9 cellular contexts compared by ENCODE assay signal in the genomic region with DNA sequence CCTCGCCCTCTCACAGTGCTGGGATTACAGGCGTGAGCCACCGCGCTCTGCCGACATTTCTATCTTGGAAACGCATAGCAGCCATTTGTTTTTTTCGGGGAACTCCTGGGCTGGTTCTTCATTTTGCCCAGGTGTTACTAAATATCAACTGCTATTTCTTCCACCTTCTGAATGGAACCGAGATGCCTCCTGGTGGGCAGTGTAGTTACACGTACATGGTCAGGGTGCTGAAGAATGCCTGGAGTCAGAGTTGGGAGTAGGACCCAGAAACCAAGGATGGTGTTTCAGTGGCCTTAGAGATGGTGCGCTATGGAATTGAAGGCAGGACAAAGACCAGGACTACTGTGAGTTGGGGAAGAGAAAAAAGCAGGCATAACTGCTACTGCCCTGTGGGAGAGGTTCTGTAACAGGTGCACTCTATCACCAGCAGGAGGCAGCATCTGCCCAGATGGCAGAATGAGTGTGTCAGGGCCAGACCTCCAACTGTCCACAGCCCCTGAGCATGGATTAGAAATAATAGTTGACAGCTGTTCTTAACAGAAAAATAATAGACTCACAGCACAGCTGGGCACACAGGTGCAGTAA.
DNase-seq lines count a peak whose midpoint lies in the region; ATAC-seq and TF ChIP-seq lines count a peak whose summit lies in the region.
"Had no signal": no experiment of that assay in that cellular context is flagged by ENCODE, and none has a peak within 500 bp of the region (broad histone marks: within the 10 kb centered on the region; RNA-seq: fewer than 3 reads in every experiment).

No MANE protein-coding gene starts in this region.

- no peak overlapping the region for H3K27ac ChIP-seq in coronary artery
- H3K27ac ChIP-seq: upper lobe of left lung had no signal

- H3K27me3 Mint-ChIP-seq in activated T-cell treated with anti-CD3 and anti-CD28 coated beads, Interleukin-2, amount 50 U/mL, for 72 hours (ENCODE audit: low read depth): no peaks in the 10 kb centered on the region
- H3K27me3 Mint-ChIP-seq in immature natural killer cell (ENCODE audit: low read depth in 3 of 3): peaks cover 0 to 5% (median 5%) of the 10 kb centered on the region in 3 donors
- no peaks in the 10 kb centered on the region for H3K27me3 Mint-ChIP-seq in type B pancreatic cell

- no peaks in the 10 kb centered on the region for H3K36me3 Mint-ChIP-seq in activated T-cell treated with anti-CD3 and anti-CD28 coated beads, Interleukin-2, amount 50 U/mL, for 72 hours (ENCODE audit: insufficient read depth in 2 of 2)
- no peaks in the 10 kb centered on the region for H3K36me3 Mint-ChIP-seq in immature natural killer cell
- no peaks in the 10 kb centered on the region for H3K36me3 Mint-ChIP-seq in type B pancreatic cell

- H3K4me3 ChIP-seq in coronary artery: no peak overlapping the region
- H3K4me3 ChIP-seq: upper lobe of left lung had no signal

- TF ChIP-seq CTCF in type B pancreatic cell (conservative IDR thresholded peaks at IDR 0.05) (peak; percentile 66), coronary artery (IDR thresholded peaks at IDR 0.05) (no peak)

- DNase-seq in ELR (ENCODE audit: low read depth): peak; percentile 7
- peak; percentile 3 for DNase-seq in NCI-H1694 (lab: John Stamatoyannopoulos, UW)
- DNase-seq in activated T-cell treated with anti-CD3 and anti-CD28 coated beads, Interleukin-2, amount 50 U/mL, for 72 hours: peak; percentile 40 to 47
- peak in 2 of 3 donors; percentile 3 to 11 for DNase-seq in immature natural killer cell
- DNase-seq in type B pancreatic cell (ENCODE audit: extremely low spot score, unreplicated experiment): no peak
- no peak for DNase-seq in NCI-H2196 treated with DMSO at 0.1 percent for 48 hours (lab: John Stamatoyannopoulos, UW; ENCODE audit: unreplicated experiment)
- no peak for DNase-seq in coronary artery (ENCODE audit: low spot score)
- DNase-seq: upper lobe of left lung had no signal

- no peaks in the 10 kb centered on the region for H3K9me3 Mint-ChIP-seq in activated T-cell treated with anti-CD3 and anti-CD28 coated beads, Interleukin-2, amount 50 U/mL, for 72 hours
- H3K9me3 Mint-ChIP-seq in immature natural killer cell (peaks cover 0 to 2% (median 0%) of the 10 kb centered on the region in 6 donors), type B pancreatic cell (no peaks in the 10 kb centered on the region)

- H3K4me3 Mint-ChIP-seq in activated T-cell treated with anti-CD3 and anti-CD28 coated beads, Interleukin-2, amount 50 U/mL, for 72 hours: no peak overlapping the region
- no peak overlapping the region for H3K4me3 Mint-ChIP-seq in immature natural killer cell
- no peak overlapping the region for H3K4me3 Mint-ChIP-seq in type B pancreatic cell

- peaks cover 6% of the 10 kb centered on the region for H3K4me1 Mint-ChIP-seq in activated T-cell treated with anti-CD3 and anti-CD28 coated beads, Interleukin-2, amount 50 U/mL, for 72 hours (ENCODE audit: low read depth)
- no peaks in the 10 kb centered on the region for H3K4me1 Mint-ChIP-seq in immature natural killer cell
- no peaks in the 10 kb centered on the region for H3K4me1 Mint-ChIP-seq in type B pancreatic cell (ENCODE audit: unreplicated experiment)

- no peak overlapping the region for H3K27ac Mint-ChIP-seq in activated T-cell treated with anti-CD3 and anti-CD28 coated beads, Interleukin-2, amount 50 U/mL, for 72 hours
- H3K27ac Mint-ChIP-seq in immature natural killer cell (no peak overlapping the region), type B pancreatic cell (no peak overlapping the region)

- ATAC-seq in GM21526 (IDR thresholded peaks at IDR 0.05; ENCODE audit: low FRiP score, unreplicated experiment): peak; percentile 59
- ATAC-seq in activated T-cell treated with anti-CD3 and anti-CD28 coated beads, Interleukin-2, amount 50 U/mL, for 72 hours (replicated peaks in 1 of 2): peak; percentile 72 to 76

Comparison
In these comparisons a context has a peak if more than half of its experiments do, and no peak if none do; other contexts are left out.
1. DNase-seq: peak in ELR (single experiment), NCI-H1694 (single experiment), activated T-cell treated with anti-CD3 and anti-CD28 coated beads, Interleukin-2, amount 50 U/mL, for 72 hours (2 of 2) and immature natural killer cell (2 of 3); none in type B pancreatic cell (single experiment), NCI-H2196 treated with DMSO at 0.1 percent for 48 hours (single experiment) and coronary artery (single experiment).